In the genomic region with DNA sequence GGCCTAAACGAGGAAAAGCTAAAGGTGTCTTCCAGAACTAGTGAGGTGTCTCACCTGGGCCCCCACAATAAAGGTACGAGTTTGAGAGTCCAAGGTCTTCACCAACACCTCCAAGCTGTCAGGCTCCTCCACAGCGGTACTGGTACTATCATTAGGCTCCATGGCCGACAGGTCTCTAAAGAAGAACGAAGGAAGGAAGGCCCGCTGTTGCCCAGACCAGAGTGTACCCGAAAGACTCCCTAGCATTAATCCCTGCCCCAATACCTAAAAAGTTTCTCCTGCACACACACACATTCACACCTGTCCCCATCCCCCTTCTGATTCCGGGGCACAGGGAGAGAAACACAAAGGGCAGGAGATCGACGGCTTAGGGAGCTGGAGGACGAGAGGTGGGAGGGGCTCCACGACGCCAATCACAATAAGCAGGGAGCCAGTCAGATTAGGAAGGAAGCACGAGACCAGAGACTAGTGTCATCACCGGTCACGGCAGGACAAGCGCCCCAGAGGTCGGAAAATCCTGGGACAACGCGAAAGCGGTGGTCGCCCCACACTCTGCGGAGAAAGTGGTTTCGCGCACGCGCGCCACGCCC, we compare ENCODE assay signal across 8 cellular contexts. TPM values are rescaled to one million over a fixed set of nuclear protein-coding genes. Genes with fewer than 3 reads are reported as not detected.
DNase-seq lines count a peak whose midpoint lies in the region; ATAC-seq and TF ChIP-seq lines count a peak whose summit lies in the region.

No MANE protein-coding gene starts in this region.

- H3K4me2 ChIP-seq in HCT116 (ENCODE audit: low read length), result peak overlapping the region; percentile 80

- intact Hi-C loops in HCT116 (cut with micrococcal nuclease) (loop anchor here (1.0 kb wide), 2 partner anchors 31 to 105 kb away; partner anchors contain the start of genes ATP6V1G2 and PRRC2A), mucosa of descending colon (cut with DNase I, micrococcal nuclease) (no loop called here), vagina (cut with DNase I) (no loop called here)

- peaks cover 22 to 28% of the 10 kb centered on the region in 2 experiments for H3K36me3 ChIP-seq in HCT116 (ENCODE audit: control insufficient read depth in 1 of 2, insufficient read depth in 2 of 2, low read length in 2 of 2)
- H3K36me3 ChIP-seq in mucosa of descending colon (ENCODE audit: low read depth), result peaks cover 17% of the 10 kb centered on the region
- peaks cover 0 to 29% of the 10 kb centered on the region in 2 donors for H3K36me3 ChIP-seq in vagina

- peak; percentile 68 for ATAC-seq in HCT116
- peak; percentile 78 for ATAC-seq in mucosa of descending colon

- H3K9ac ChIP-seq in HCT116 (ENCODE audit: low read length), result peak overlapping the region; percentile 80

- peaks cover 7 to 21% of the 10 kb centered on the region in 2 experiments for H3K4me1 ChIP-seq in HCT116 (ENCODE audit: control insufficient read depth in 1 of 2, insufficient read depth in 2 of 2, low read length in 2 of 2)
- H3K4me1 ChIP-seq in mucosa of descending colon (ENCODE audit: low read depth), result peaks cover 27% of the 10 kb centered on the region
- H3K4me1 ChIP-seq in vagina, result peaks cover 27% of the 10 kb centered on the region

- TSS peak; percentile 65 for BruUV-seq in HCT116 (replicated peaks; lab: Mats Ljungman, UMichigan)

- H3K27ac ChIP-seq in HCT116 (ENCODE audit: low read depth, low read length) (peak overlapping the region; percentile 89), vagina (peak overlapping the region; percentile 95)

- CTCF ChIA-PET in HCT116 (lab: Charles Lee), result no interaction called here

- H3K79me2 ChIP-seq in HCT116 (ENCODE audit: insufficient read depth, low read length), result peaks cover 53% of the 10 kb centered on the region

- H3K4me3 ChIP-seq in HCT116 (replicated peaks in 1 of 2; ENCODE audit: low read depth in 1 of 2, low read length in 2 of 2), result peak overlapping the region; percentile 55 to 66
- peak overlapping the region; percentile 84 for H3K4me3 ChIP-seq in epithelial cell of proximal tubule (ENCODE audit: low read depth, low read length)
- peak overlapping the region; percentile 60 for H3K4me3 ChIP-seq in mucosa of descending colon
- peak overlapping the region; percentile 72 to 86 for H3K4me3 ChIP-seq in vagina

- H3K9me3 ChIP-seq in HCT116 (ENCODE audit: control insufficient read depth in 1 of 2, insufficient read depth in 1 of 2, low read depth in 1 of 2, low read length in 2 of 2) (no peaks in the 10 kb centered on the region), mucosa of descending colon (no peaks in the 10 kb centered on the region), vagina (no peaks in the 10 kb centered on the region)

- POLR2A ChIA-PET in HCT116 (lab: Charles Lee), result interaction anchor here (0.7 to 2.6 kb wide), 10 partner anchors 9 to 176 kb away, joined by 3 to 32 read pairs (median 4); partner anchors contain the start of genes C6orf47, CSNK2B, GPANK1 and HSPA1B

- TF ChIP-seq POLR2A in HCT116 (IDR thresholded peaks at IDR 0.05; ENCODE audit: borderline replicate concordance, extremely low read depth, insufficient read depth, insufficient read length) (no peak), vagina (IDR thresholded peaks at IDR 0.05) (peak in 1 of 2 donors; percentile 20)

- peak; percentile 64 for DNase-seq in stimulated activated CD4-positive, alpha-beta T cell treated with anti-CD3 and anti-CD28 coated beads, Interleukin-1b, Interleukin-23, amount 100 ng/mL, for 48 hours
- DNase-seq in stimulated activated CD4-positive, alpha-beta T cell treated with anti-CD3 and anti-CD28 coated beads, Interleukin-12 subunit alpha, Interleukin-12 subunit beta, amount 100 ng/mL, for 4 hours, result no peak
- DNase-seq in HCT116 (ENCODE audit: low read depth, low spot score), result peak; percentile 55
- DNase-seq in M059J (ENCODE audit: low read depth), result peak; percentile 86
- peak; percentile 77 for DNase-seq in SW480 (ENCODE audit: low spot score)
- no peak for DNase-seq in epithelial cell of proximal tubule (ENCODE audit: low read depth)
- DNase-seq in mucosa of descending colon, result peak in 1 of 3 donors; percentile 83
- peak in 1 of 2 donors; percentile 96 for DNase-seq in vagina (ENCODE audit: extremely low spot score in 2 of 2)

- TF ChIP-seq RAD21 in HCT116 (IDR thresholded peaks at IDR 0.05; ENCODE audit: low read depth), result no peak

- TF ChIP-seq CTCF in HCT116 (IDR thresholded peaks at IDR 0.05 in 2 of 3, conservative IDR thresholded peaks at IDR 0.05 in 1 of 3; ENCODE audit: borderline replicate concordance in 1 of 3, insufficient read depth in 1 of 3, low read depth in 2 of 3, low read length in 2 of 3) (no peak), epithelial cell of proximal tubule (conservative IDR thresholded peaks at IDR 0.05; ENCODE audit: low read depth, low read length) (no peak), mucosa of descending colon (IDR thresholded peaks at IDR 0.05) (no peak), vagina (IDR thresholded peaks at IDR 0.05) (no peak)

- no peaks in the 10 kb centered on the region for H3K9me2 ChIP-seq in HCT116 (ENCODE audit: insufficient read depth)

- RAD21 ChIA-PET in HCT116 (lab: Charles Lee; ENCODE audit: low non-redundant PET in 1 of 2, low total read pairs in 2 of 2, uncharacterized antibody in 2 of 2, unreplicated experiment in 2 of 2), result no interaction called here

- no peaks in the 10 kb centered on the region for H4K20me1 ChIP-seq in HCT116 (ENCODE audit: insufficient read depth)

- no peak overlapping the region for H2AFZ ChIP-seq in HCT116 (ENCODE audit: low read depth, low read length, poor library complexity, severe bottlenecking)

- H3K27me3 ChIP-seq in HCT116 (ENCODE audit: insufficient read depth, low read length) (no peaks in the 10 kb centered on the region), vagina (no peaks in the 10 kb centered on the region)

TF ChIP-seq in HCT116, 20 proteins besides CTCF, POLR2A, EP300 and RAD21:
- TF ChIP-seq CBX3 (IDR thresholded peaks at IDR 0.05; ENCODE audit: low read depth), result no peak
- TF ChIP-seq ZFX (IDR thresholded peaks at IDR 0.05), result no peak
- TF ChIP-seq SIN3A (IDR thresholded peaks at IDR 0.05; ENCODE audit: low read depth), result no peak
- no peak for TF ChIP-seq EZH2 (IDR thresholded peaks at IDR 0.05)
- no peak for TF ChIP-seq JUND (IDR thresholded peaks at IDR 0.05)
- TF ChIP-seq FOSL1 (IDR thresholded peaks at IDR 0.05; ENCODE audit: low read depth), result no peak
- no peak for TF ChIP-seq EZH2phosphoT487 (IDR thresholded peaks at IDR 0.05; ENCODE audit: borderline replicate concordance)
- TF ChIP-seq, protein P1, sequence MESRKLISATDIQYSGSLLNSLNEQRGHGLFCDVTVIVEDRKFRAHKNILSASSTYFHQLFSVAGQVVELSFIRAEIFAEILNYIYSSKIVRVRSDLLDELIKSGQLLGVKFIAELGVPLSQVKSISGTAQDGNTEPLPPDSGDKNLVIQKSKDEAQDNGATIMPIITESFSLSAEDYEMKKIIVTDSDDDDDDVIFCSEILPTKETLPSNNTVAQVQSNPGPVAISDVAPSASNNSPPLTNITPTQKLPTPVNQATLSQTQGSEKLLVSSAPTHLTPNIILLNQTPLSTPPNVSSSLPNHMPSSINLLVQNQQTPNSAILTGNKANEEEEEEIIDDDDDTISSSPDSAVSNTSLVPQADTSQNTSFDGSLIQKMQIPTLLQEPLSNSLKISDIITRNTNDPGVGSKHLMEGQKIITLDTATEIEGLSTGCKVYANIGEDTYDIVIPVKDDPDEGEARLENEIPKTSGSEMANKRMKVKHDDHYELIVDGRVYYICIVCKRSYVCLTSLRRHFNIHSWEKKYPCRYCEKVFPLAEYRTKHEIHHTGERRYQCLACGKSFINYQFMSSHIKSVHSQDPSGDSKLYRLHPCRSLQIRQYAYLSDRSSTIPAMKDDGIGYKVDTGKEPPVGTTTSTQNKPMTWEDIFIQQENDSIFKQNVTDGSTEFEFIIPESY (IDR thresholded peaks at IDR 0.05; ENCODE audit: extremely low read depth, insufficient replicate concordance, low read length), result no peak

RNA-seq across cellular contexts. Expression of gene BAG6, which starts 0.8 kb away (rescaled TPM):
- total RNA-seq in HCT116 (2021; ENCODE audit: unreplicated experiment), result 368 TPM
- polyA plus RNA-seq in HCT116 (2012), result 342 and 357 TPM in 2 replicates
- 194 and 317 TPM in 2 replicates for total RNA-seq in M059J (2014; rRNA removed; shearing (Covaris generic))
- total RNA-seq in epithelial cell of proximal tubule, result 307 and 331 TPM in 2 replicates
- 100 to 1,000 TPM; 282 to 298 (median 293) TPM for total RNA-seq in mucosa of descending colon
- 139 TPM for total RNA-seq in vagina

RNA-seq across cellular contexts. Expression of gene APOM, which starts 4.0 kb away (rescaled TPM):
- total RNA-seq in HCT116 (2021; ENCODE audit: unreplicated experiment) (2.2 TPM), epithelial cell of proximal tubule (0.72 and 0.81 TPM in 2 replicates), mucosa of descending colon (1 to 10 TPM; 2.2 to 2.7 (median 2.4) TPM), vagina (not detected)
- 2.3 and 2.5 TPM in 2 replicates for polyA plus RNA-seq in HCT116 (2012)
- 3.7 and 6.9 TPM in 2 replicates for total RNA-seq in M059J (2014; rRNA removed; shearing (Covaris generic))

RNA-seq across cellular contexts. Expression of gene C6orf47, which starts 8.9 kb away (rescaled TPM):
- total RNA-seq in HCT116 (2021; ENCODE audit: unreplicated experiment), result 13.4 TPM
- 8.9 and 10.4 TPM in 2 replicates for polyA plus RNA-seq in HCT116 (2012)
- 29.9 and 37.5 TPM in 2 replicates for total RNA-seq in M059J (2014; rRNA removed; shearing (Covaris generic))
- 17.2 and 19.3 TPM in 2 replicates for total RNA-seq in epithelial cell of proximal tubule
- 10 to 100 TPM; 28.5 to 33.0 (median 32.3) TPM for total RNA-seq in mucosa of descending colon
- 15.2 TPM for total RNA-seq in vagina

RNA-seq across cellular contexts. Expression of gene GPANK1, which starts 13.1 kb away (rescaled TPM):
- total RNA-seq in HCT116 (2021; ENCODE audit: unreplicated experiment) (14.8 TPM), epithelial cell of proximal tubule (16.0 and 32.9 TPM in 2 replicates), mucosa of descending colon (10 to 100 TPM; 13.4 to 17.7 (median 17.4) TPM), vagina (16.9 TPM)
- 11.6 and 13.9 TPM in 2 replicates for polyA plus RNA-seq in HCT116 (2012)
- total RNA-seq in M059J (2014; rRNA removed; shearing (Covaris generic)), result 17.7 and 31.6 TPM in 2 replicates

RNA-seq across cellular contexts. Expression of gene CSNK2B, which starts 14.2 kb away (rescaled TPM):
- 210 TPM for total RNA-seq in HCT116 (2021; ENCODE audit: unreplicated experiment)
- 357 and 396 TPM in 2 replicates for polyA plus RNA-seq in HCT116 (2012)
- total RNA-seq in M059J (2014; rRNA removed; shearing (Covaris generic)), result 645 and 1,183 TPM in 2 replicates
- total RNA-seq in epithelial cell of proximal tubule, result 313 and 435 TPM in 2 replicates
- 100 to 1,000 TPM; 125 to 147 (median 134) TPM for total RNA-seq in mucosa of descending colon
- total RNA-seq in vagina, result 219 TPM

Comparison
In these comparisons a context has a peak if more than half of its experiments do, and no peak if none do; other contexts are left out.
1. DNase-seq: peak in stimulated activated CD4-positive, alpha-beta T cell treated with anti-CD3 and anti-CD28 coated beads, Interleukin-1b, Interleukin-23, amount 100 ng/mL, for 48 hours (single experiment), HCT116 (single experiment), M059J (single experiment) and SW480 (single experiment); none in stimulated activated CD4-positive, alpha-beta T cell treated with anti-CD3 and anti-CD28 coated beads, Interleukin-12 subunit alpha, Interleukin-12 subunit beta, amount 100 ng/mL, for 4 hours (single experiment) and epithelial cell of proximal tubule (single experiment).
2. Peak in every context shown above with its lines, with median percentiles within 50 percentile points of each other: H3K4me3 ChIP-seq.